Comparison of ENCODE assay signal across 8 cellular contexts in genomic region chr21:32772281-32773047, GRCh38. TPM values are rescaled to one million over a fixed set of nuclear protein-coding genes. Genes with fewer than 3 reads are reported as not detected.
DNase-seq lines count a peak whose midpoint lies in the region; ATAC-seq lines count a peak whose summit lies in the region.

No MANE protein-coding gene starts in this region.

- ATAC-seq in GM21529 (IDR thresholded peaks at IDR 0.05; ENCODE audit: unreplicated experiment), result no peak
- ATAC-seq in GM21381 (IDR thresholded peaks at IDR 0.05; ENCODE audit: unreplicated experiment), result no peak

- no peaks in the 10 kb centered on the region for H3K4me1 ChIP-seq in ES-I3 (ENCODE audit: insufficient read depth, low read length)

- H3K36me3 ChIP-seq in ES-I3 (ENCODE audit: insufficient read depth, low read length) (peaks cover 4% of the 10 kb centered on the region; the same call in 1 of the 2 replicates), MG63 (peaks cover 22% of the 10 kb centered on the region)

- H3K27me3 ChIP-seq in MG63, result no peaks in the 10 kb centered on the region; the same call in 1 of the 2 replicates

- H3K4me3 ChIP-seq in MG63, result peak overlapping the region; percentile 68

- H3K9ac ChIP-seq in ES-I3 (ENCODE audit: low read depth, low read length), result peak overlapping the region; percentile 75

- no peaks in the 10 kb centered on the region; the same call in 1 of the 2 replicates for H3K9me3 ChIP-seq in ES-I3 (ENCODE audit: control insufficient read depth, insufficient read depth, low read length)
- H3K9me3 ChIP-seq in MG63, result no peaks in the 10 kb centered on the region

- DNase-seq in MG63, result no peak
- peak; percentile 69 to 70 for DNase-seq in activated CD4-positive, alpha-beta T cell treated with anti-CD3 and anti-CD28 coated beads for 4 hours
- peak; percentile 55 for DNase-seq in dermis blood vessel endothelial cell
- DNase-seq in mucosa of gallbladder (ENCODE audit: low spot score), result peak; percentile 16
- peak; percentile 53 to 55 for DNase-seq in stimulated activated CD8-positive, alpha-beta memory T cell treated with anti-CD3 and anti-CD28 coated beads, Interleukin-7, amount 100 ng/mL, for 4 hours (ENCODE audit: low read depth in 2 of 2)

RNA-seq across cellular contexts. Expression of gene PAXBP1, which starts 0.9 kb away (rescaled TPM):
- 14.1 and 29.9 TPM in 2 replicates for total RNA-seq in MG63 (2014; rRNA removed; shearing (Covaris generic); ENCODE audit: low replicate concordance)
- total RNA-seq in dermis blood vessel endothelial cell, result 24.4 and 36.2 TPM in 2 replicates
- total RNA-seq in mucosa of gallbladder, result 31.2 TPM

RNA-seq across cellular contexts. Expression of gene SYNJ1, which starts 44.7 kb away (rescaled TPM):
- 1.1 and 3.6 TPM in 2 replicates for total RNA-seq in MG63 (2014; rRNA removed; shearing (Covaris generic); ENCODE audit: low replicate concordance)
- total RNA-seq in dermis blood vessel endothelial cell, result 11.4 and 23.5 TPM in 2 replicates
- total RNA-seq in mucosa of gallbladder, result 17.5 TPM
